Comparison of ENCODE assay signal across 1 cellular context in the genomic region with DNA sequence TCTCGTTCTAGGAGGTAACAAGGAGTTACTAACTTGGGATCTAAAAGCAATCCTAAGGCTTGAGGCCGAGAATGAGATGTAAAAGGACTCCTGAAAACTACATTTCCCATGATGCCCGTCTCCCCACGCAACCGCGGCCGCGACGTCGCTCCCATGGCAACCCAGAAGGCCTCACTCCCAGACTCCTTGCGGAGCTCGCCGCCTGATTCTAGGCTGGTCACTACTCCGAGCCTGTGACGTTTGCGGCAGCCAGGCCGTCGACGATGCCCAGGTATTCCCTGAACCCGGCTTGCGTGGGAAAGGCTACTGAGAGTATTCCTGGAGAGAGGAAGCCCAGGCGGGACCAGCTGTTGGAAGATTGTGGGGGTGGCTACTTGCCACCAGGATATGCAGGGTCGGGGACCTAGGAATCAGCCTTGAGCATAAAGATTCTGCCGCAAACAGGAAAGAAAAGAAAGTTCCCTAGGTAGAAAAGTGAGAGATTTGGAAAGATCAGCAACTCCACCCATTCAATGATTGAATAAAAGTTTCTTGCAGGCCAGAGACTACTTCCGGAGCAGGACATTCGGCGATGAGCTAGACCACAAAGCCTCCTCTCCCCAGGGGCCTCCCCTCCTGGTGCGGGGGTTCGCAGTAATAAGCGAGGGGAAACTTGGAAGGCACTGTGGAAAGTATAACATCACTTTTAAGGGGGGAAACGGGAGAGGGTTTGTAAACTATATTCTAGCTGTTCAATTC.
TF ChIP-seq lines count a peak whose summit lies in the region.

A gene (plus strand): TSS at position 164 of the 738 bp plus-strand sequence. CDS start 100 bp downstream, at position 264.

TF ChIP-seq in HepG2, 621 proteins besides CTCF, POLR2A, EP300 and RAD21 (continued from another document and continues in another):
- TF ChIP-seq, protein P1, sequence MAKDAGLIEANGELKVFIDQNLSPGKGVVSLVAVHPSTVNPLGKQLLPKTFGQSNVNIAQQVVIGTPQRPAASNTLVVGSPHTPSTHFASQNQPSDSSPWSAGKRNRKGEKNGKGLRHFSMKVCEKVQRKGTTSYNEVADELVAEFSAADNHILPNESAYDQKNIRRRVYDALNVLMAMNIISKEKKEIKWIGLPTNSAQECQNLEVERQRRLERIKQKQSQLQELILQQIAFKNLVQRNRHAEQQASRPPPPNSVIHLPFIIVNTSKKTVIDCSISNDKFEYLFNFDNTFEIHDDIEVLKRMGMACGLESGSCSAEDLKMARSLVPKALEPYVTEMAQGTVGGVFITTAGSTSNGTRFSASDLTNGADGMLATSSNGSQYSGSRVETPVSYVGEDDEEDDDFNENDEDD (CRISPR knock-in tag; IDR thresholded peaks at IDR 0.05; ENCODE audit: borderline replicate concordance), result no peak
- TF ChIP-seq SMAD3 (CRISPR knock-in tag; IDR thresholded peaks at IDR 0.05) (peak; percentile 30; the same call in 1 of the 2 replicates), ZNF282 (IDR thresholded peaks at IDR 0.05; ENCODE audit: partially characterized antibody) (no peak), GTF3A (CRISPR knock-in tag; conservative IDR thresholded peaks at IDR 0.05) (no peak), FOXJ3 (CRISPR knock-in tag; IDR thresholded peaks at IDR 0.05; ENCODE audit: borderline replicate concordance) (no peak), ZNF205 (CRISPR knock-in tag; IDR thresholded peaks at IDR 0.05) (peak; percentile 87), CAMTA2 (CRISPR knock-in tag; IDR thresholded peaks at IDR 0.05; ENCODE audit: borderline replicate concordance) (no peak), DMAP1 (CRISPR knock-in tag; IDR thresholded peaks at IDR 0.05) (peak; percentile 78), ETV5 (CRISPR knock-in tag; IDR thresholded peaks at IDR 0.05; ENCODE audit: borderline replicate concordance) (peak; percentile 60; the same call in 1 of the 2 replicates), ONECUT2 (CRISPR knock-in tag; IDR thresholded peaks at IDR 0.05) (no peak), NFKB2 (CRISPR knock-in tag; IDR thresholded peaks at IDR 0.05; ENCODE audit: borderline replicate concordance) (peak; percentile 74; the same call in 1 of the 2 replicates), SP5 (CRISPR knock-in tag; IDR thresholded peaks at IDR 0.05; ENCODE audit: borderline replicate concordance, low read depth) (0 out of 2 replicates have a peak, but pooled peaks have one; percentile 25), ZNF446 (CRISPR knock-in tag; IDR thresholded peaks at IDR 0.05) (no peak), PTBP1 (IDR thresholded peaks at IDR 0.05; ENCODE audit: low read depth, low read length, poor library complexity, severe bottlenecking) (peak; percentile 71), FOSL2 (CRISPR knock-in tag; IDR thresholded peaks at IDR 0.05) (peak; percentile 42), KAT7 (CRISPR knock-in tag; IDR thresholded peaks at IDR 0.05; ENCODE audit: borderline replicate concordance) (0 out of 2 replicates have a peak, but pooled peaks have one; percentile 36), ZNF33A (CRISPR knock-in tag; IDR thresholded peaks at IDR 0.05; ENCODE audit: borderline replicate concordance) (no peak), ZSCAN25 (CRISPR knock-in tag; IDR thresholded peaks at IDR 0.05) (0 out of 2 replicates have a peak, but pooled peaks have one; percentile 18), ZFP41 (CRISPR knock-in tag; IDR thresholded peaks at IDR 0.05; ENCODE audit: borderline replicate concordance) (no peak), ZNF775 (CRISPR knock-in tag; IDR thresholded peaks at IDR 0.05; ENCODE audit: borderline replicate concordance) (no peak), ZNF530 (CRISPR knock-in tag; IDR thresholded peaks at IDR 0.05; ENCODE audit: low read depth) (no peak), ZNF44 (CRISPR knock-in tag; IDR thresholded peaks at IDR 0.05) (peak; percentile 27; the same call in 1 of the 2 replicates), SMC3 (IDR thresholded peaks at IDR 0.05; ENCODE audit: low read length) (no peak; the same call in 1 of the 2 replicates), ZNF382 (CRISPR knock-in tag; IDR thresholded peaks at IDR 0.05; ENCODE audit: borderline replicate concordance) (no peak), GATAD1 (CRISPR knock-in tag; IDR thresholded peaks at IDR 0.05) (peak; percentile 84), ZSCAN29 (CRISPR knock-in tag; conservative IDR thresholded peaks at IDR 0.05) (0 out of 2 replicates have a peak, but pooled peaks have one; percentile 67), ZNF331 (CRISPR knock-in tag; IDR thresholded peaks at IDR 0.05) (0 out of 2 replicates have a peak, but pooled peaks have one; percentile 64), EZH2 (conservative IDR thresholded peaks at IDR 0.05; ENCODE audit: low read depth, low read length) (no peak), YEATS2 (CRISPR knock-in tag; IDR thresholded peaks at IDR 0.05; ENCODE audit: borderline replicate concordance) (peak; percentile 86)
- TF ChIP-seq, protein P2, sequence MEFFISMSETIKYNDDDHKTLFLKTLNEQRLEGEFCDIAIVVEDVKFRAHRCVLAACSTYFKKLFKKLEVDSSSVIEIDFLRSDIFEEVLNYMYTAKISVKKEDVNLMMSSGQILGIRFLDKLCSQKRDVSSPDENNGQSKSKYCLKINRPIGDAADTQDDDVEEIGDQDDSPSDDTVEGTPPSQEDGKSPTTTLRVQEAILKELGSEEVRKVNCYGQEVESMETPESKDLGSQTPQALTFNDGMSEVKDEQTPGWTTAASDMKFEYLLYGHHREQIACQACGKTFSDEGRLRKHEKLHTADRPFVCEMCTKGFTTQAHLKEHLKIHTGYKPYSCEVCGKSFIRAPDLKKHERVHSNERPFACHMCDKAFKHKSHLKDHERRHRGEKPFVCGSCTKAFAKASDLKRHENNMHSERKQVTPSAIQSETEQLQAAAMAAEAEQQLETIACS (CRISPR knock-in tag; IDR thresholded peaks at IDR 0.05), result no peak
- TF ChIP-seq, protein P3, sequence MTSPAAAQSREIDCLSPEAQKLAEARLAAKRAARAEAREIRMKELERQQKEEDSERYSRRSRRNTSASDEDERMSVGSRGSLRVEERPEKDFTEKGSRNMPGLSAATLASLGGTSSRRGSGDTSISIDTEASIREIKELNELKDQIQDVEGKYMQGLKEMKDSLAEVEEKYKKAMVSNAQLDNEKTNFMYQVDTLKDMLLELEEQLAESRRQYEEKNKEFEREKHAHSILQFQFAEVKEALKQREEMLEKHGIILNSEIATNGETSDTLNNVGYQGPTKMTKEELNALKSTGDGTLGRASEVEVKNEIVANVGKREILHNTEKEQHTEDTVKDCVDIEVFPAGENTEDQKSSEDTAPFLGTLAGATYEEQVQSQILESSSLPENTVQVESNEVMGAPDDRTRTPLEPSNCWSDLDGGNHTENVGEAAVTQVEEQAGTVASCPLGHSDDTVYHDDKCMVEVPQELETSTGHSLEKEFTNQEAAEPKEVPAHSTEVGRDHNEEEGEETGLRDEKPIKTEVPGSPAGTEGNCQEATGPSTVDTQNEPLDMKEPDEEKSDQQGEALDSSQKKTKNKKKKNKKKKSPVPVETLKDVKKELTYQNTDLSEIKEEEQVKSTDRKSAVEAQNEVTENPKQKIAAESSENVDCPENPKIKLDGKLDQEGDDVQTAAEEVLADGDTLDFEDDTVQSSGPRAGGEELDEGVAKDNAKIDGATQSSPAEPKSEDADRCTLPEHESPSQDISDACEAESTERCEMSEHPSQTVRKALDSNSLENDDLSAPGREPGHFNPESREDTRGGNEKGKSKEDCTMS (CRISPR knock-in tag; conservative IDR thresholded peaks at IDR 0.05), result no peak
- TF ChIP-seq, protein P4, sequence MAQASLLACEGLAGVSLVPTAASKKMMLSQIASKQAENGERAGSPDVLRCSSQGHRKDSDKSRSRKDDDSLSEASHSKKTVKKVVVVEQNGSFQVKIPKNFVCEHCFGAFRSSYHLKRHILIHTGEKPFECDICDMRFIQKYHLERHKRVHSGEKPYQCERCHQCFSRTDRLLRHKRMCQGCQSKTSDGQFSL (CRISPR knock-in tag; IDR thresholded peaks at IDR 0.05), result no peak
- TF ChIP-seq, protein P5, sequence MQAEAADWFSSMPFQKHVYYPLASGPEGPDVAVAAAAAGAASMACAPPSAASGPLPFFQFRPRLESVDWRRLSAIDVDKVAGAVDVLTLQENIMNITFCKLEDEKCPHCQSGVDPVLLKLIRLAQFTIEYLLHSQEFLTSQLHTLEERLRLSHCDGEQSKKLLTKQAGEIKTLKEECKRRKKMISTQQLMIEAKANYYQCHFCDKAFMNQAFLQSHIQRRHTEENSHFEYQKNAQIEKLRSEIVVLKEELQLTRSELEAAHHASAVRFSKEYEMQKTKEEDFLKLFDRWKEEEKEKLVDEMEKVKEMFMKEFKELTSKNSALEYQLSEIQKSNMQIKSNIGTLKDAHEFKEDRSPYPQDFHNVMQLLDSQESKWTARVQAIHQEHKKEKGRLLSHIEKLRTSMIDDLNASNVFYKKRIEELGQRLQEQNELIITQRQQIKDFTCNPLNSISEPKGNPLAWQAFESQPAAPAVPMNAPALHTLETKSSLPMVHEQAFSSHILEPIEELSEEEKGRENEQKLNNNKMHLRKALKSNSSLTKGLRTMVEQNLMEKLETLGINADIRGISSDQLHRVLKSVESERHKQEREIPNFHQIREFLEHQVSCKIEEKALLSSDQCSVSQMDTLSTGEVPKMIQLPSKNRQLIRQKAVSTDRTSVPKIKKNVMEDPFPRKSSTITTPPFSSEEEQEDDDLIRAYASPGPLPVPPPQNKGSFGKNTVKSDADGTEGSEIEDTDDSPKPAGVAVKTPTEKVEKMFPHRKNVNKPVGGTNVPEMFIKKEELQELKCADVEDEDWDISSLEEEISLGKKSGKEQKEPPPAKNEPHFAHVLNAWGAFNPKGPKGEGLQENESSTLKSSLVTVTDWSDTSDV (CRISPR knock-in tag; IDR thresholded peaks at IDR 0.05), result no peak; the same call in 1 of the 2 replicates
- TF ChIP-seq, protein P6, sequence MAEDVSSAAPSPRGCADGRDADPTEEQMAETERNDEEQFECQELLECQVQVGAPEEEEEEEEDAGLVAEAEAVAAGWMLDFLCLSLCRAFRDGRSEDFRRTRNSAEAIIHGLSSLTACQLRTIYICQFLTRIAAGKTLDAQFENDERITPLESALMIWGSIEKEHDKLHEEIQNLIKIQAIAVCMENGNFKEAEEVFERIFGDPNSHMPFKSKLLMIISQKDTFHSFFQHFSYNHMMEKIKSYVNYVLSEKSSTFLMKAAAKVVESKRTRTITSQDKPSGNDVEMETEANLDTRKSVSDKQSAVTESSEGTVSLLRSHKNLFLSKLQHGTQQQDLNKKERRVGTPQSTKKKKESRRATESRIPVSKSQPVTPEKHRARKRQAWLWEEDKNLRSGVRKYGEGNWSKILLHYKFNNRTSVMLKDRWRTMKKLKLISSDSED (CRISPR knock-in tag; IDR thresholded peaks at IDR 0.05), result no peak
- TF ChIP-seq, protein P7, sequence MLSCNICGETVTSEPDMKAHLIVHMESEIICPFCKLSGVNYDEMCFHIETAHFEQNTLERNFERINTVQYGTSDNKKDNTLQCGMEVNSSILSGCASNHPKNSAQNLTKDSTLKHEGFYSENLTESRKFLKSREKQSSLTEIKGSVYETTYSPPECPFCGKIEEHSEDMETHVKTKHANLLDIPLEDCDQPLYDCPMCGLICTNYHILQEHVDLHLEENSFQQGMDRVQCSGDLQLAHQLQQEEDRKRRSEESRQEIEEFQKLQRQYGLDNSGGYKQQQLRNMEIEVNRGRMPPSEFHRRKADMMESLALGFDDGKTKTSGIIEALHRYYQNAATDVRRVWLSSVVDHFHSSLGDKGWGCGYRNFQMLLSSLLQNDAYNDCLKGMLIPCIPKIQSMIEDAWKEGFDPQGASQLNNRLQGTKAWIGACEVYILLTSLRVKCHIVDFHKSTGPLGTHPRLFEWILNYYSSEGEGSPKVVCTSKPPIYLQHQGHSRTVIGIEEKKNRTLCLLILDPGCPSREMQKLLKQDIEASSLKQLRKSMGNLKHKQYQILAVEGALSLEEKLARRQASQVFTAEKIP (CRISPR knock-in tag; IDR thresholded peaks at IDR 0.05; ENCODE audit: borderline replicate concordance), result no peak
- TF ChIP-seq, protein P8, sequence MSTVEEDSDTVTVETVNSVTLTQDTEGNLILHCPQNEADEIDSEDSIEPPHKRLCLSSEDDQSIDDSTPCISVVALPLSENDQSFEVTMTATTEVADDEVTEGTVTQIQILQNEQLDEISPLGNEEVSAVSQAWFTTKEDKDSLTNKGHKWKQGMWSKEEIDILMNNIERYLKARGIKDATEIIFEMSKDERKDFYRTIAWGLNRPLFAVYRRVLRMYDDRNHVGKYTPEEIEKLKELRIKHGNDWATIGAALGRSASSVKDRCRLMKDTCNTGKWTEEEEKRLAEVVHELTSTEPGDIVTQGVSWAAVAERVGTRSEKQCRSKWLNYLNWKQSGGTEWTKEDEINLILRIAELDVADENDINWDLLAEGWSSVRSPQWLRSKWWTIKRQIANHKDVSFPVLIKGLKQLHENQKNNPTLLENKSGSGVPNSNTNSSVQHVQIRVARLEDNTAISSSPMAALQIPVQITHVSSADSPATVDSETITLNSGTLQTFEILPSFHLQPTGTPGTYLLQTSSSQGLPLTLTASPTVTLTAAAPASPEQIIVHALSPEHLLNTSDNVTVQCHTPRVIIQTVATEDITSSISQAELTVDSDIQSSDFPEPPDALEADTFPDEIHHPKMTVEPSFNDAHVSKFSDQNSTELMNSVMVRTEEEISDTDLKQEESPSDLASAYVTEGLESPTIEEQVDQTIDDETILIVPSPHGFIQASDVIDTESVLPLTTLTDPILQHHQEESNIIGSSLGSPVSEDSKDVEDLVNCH (CRISPR knock-in tag; IDR thresholded peaks at IDR 0.05), result no peak
- TF ChIP-seq, protein P9, sequence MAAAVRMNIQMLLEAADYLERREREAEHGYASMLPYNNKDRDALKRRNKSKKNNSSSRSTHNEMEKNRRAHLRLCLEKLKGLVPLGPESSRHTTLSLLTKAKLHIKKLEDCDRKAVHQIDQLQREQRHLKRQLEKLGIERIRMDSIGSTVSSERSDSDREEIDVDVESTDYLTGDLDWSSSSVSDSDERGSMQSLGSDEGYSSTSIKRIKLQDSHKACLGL (CRISPR knock-in tag; IDR thresholded peaks at IDR 0.05), result no peak
- TF ChIP-seq, protein P10, sequence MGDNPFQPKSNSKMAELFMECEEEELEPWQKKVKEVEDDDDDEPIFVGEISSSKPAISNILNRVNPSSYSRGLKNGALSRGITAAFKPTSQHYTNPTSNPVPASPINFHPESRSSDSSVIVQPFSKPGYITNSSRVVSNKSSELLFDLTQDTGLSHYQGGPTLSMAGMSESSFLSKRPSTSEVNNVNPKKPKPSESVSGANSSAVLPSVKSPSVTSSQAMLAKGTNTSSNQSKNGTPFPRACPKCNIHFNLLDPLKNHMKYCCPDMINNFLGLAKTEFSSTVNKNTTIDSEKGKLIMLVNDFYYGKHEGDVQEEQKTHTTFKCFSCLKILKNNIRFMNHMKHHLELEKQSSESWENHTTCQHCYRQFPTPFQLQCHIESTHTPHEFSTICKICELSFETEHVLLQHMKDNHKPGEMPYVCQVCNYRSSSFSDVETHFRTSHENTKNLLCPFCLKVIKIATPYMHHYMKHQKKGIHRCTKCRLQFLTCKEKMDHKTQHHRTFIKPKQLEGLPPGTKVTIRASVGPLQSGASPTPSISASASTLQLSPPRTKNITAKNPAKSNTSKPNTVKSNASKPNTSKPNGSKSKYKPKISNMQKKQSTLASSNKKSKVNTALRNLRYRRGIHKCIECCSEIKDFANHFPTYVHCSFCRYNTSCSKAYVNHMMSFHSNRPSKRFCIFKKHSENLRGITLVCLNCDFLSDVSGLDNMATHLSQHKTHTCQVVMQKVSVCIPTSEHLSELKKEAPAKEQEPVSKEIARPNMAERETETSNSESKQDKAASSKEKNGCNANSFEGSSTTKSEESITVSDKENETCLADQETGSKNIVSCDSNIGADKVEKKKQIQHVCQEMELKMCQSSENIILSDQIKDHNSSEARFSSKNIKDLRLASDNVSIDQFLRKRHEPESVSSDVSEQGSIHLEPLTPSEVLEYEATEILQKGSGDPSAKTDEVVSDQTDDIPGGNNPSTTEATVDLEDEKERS (CRISPR knock-in tag; IDR thresholded peaks at IDR 0.05), result peak; percentile 80
